In the genomic region with DNA sequence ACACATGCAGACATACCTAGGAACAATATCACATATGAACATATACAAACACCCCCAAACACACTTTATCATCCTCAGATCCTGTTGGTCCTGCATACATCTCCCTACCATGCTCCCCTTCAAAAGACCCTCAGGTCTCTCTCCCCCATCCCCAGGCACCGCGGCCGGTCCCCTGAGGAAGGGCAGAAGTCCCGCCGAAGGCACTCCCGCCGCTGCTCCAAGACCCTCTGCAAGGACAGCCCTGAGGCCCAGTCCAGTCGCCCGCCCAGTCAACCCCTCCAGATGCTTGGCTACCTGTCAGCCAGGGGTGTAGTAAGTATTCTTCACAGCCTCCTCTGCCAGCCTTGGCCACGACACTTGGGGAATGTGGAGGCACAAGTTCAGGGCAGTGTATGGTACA, we compare ENCODE assay signal across 1 cellular context.
TF ChIP-seq lines count a peak whose summit lies in the region.

No MANE protein-coding gene starts in this region.

TF ChIP-seq in H1, 55 proteins besides CTCF, POLR2A, EP300 and RAD21:
- TF ChIP-seq NRF1 (IDR thresholded peaks at IDR 0.05; ENCODE audit: low read depth, low read length) (no peak), KDM4A (IDR thresholded peaks at IDR 0.05; ENCODE audit: low read depth, low read length, severe bottlenecking) (no peak), CBX8 (IDR thresholded peaks at IDR 0.05; ENCODE audit: borderline replicate concordance, low read depth, low read length) (no peak), TEAD4 (IDR thresholded peaks at IDR 0.05; ENCODE audit: low read depth, low read length) (no peak), YY1 (IDR thresholded peaks at IDR 0.05; ENCODE audit: low read depth, low read length) (no peak), CBX5 (IDR thresholded peaks at IDR 0.05; ENCODE audit: low read depth, low read length) (no peak), SP4 (IDR thresholded peaks at IDR 0.05; ENCODE audit: low read length) (no peak), USF2 (IDR thresholded peaks at IDR 0.05; ENCODE audit: low read length) (no peak), ZNF274 (IDR thresholded peaks at IDR 0.05; ENCODE audit: borderline replicate concordance, extremely low read depth, low read length) (no peak), JUN (IDR thresholded peaks at IDR 0.05; ENCODE audit: low read depth, low read length) (no peak), TCF12 (IDR thresholded peaks at IDR 0.05; ENCODE audit: low read depth, low read length) (no peak), EGR1 (IDR thresholded peaks at IDR 0.05; ENCODE audit: borderline replicate concordance, low read depth, low read length) (no peak), TBP (IDR thresholded peaks at IDR 0.05; ENCODE audit: low read depth, low read length) (no peak), SAP30 (IDR thresholded peaks at IDR 0.05; ENCODE audit: insufficient read depth, insufficient replicate concordance, low read length) (no peak), SIRT6 (IDR thresholded peaks at IDR 0.05; ENCODE audit: low read length) (no peak), EZH2 (IDR thresholded peaks at IDR 0.05; ENCODE audit: low read depth, low read length, severe bottlenecking) (no peak), POU5F1 (IDR thresholded peaks at IDR 0.05; ENCODE audit: low read depth, low read length) (no peak)
- TF ChIP-seq, protein P1, sequence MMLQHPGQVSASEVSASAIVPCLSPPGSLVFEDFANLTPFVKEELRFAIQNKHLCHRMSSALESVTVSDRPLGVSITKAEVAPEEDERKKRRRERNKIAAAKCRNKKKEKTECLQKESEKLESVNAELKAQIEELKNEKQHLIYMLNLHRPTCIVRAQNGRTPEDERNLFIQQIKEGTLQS (IDR thresholded peaks at IDR 0.05; ENCODE audit: insufficient read depth, low read depth, low read length) = no peak
